ENCODE assay signal across 13 cellular contexts in the genomic region with DNA sequence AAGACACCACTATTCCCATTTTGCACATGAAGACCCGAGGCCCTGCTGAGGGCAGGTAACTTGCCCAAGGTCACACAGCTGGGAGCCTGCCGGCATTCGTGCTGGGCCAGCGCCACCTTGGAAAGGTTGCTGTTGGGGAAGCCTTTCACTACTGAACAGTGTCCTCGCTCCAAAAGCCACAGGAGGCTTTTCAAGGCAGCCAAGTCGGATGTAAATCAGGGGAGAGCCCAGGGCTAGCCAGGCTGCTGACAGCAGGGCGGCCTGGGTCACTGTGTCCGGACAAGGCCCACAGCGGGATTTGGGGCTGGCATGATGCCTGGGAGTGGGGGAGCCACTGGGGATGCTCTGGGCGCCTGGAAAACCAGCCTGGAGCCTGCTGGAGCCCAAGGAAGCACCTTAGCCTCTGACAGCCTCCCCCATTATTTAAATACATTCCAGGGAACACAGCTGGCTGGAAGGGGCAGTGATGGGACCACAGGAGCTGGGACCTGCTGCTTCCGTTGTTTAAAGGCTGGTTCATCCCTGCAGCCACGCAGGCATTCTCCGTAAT. TPM values are rescaled to one million over a fixed set of nuclear protein-coding genes. Genes with fewer than 3 reads are reported as not detected.
A peak's percentile ranks its signal among the peaks of the same experiment; 100 is the strongest.
DNase-seq lines count a peak whose midpoint lies in the region; TF ChIP-seq lines count a peak whose summit lies in the region.
"Had no signal": no experiment of that assay in that cellular context is flagged by ENCODE, and none has a peak within 500 bp of the region (broad histone marks: within the 10 kb centered on the region; RNA-seq: fewer than 3 reads in every experiment).

No MANE protein-coding gene starts in this region.

- no peak overlapping the region for H2BK15ac ChIP-seq in neuronal stem cell (ENCODE audit: low read length)

- no peak overlapping the region for H3K14ac ChIP-seq in neuronal stem cell (ENCODE audit: low read length)

- TF ChIP-seq EP300 in sigmoid colon (IDR thresholded peaks at IDR 0.05), result no peak

- H2BK12ac ChIP-seq in neuronal stem cell (ENCODE audit: low read length), result no peak overlapping the region

- no peak overlapping the region for H3K4ac ChIP-seq in neuronal stem cell (ENCODE audit: low read length)

- H3K23ac ChIP-seq in neuronal stem cell (ENCODE audit: low read depth, low read length, poor library complexity), result no peak overlapping the region

- no peak overlapping the region for H4K8ac ChIP-seq in neuronal stem cell (ENCODE audit: low read depth, low read length)

- H3K9me3 ChIP-seq in BLaER1 treated with 17β-estradiol and CSF1 and Interleukin-3, amounts not matched to agents 10 nM and 100 nM (replicated peaks in 1 of 11), result no peaks in the 10 kb centered on the region
- H3K9me3 ChIP-seq in NT2/D1 (ENCODE audit: insufficient read depth, low read length) (no peaks in the 10 kb centered on the region), neuronal stem cell (replicated peaks in 1 of 2; ENCODE audit: control insufficient read depth in 2 of 2, insufficient read depth in 1 of 2, low read depth in 1 of 2, low read length in 2 of 2) (no peaks in the 10 kb centered on the region), sigmoid colon (no peaks in the 10 kb centered on the region)

- no peak overlapping the region for H2BK5ac ChIP-seq in neuronal stem cell (ENCODE audit: low read length)

- peak overlapping the region; percentile 40 for H2AFZ ChIP-seq in neuronal stem cell (ENCODE audit: low read length)

- H4K20me1 ChIP-seq in BLaER1 treated with 17β-estradiol and CSF1 and Interleukin-3, amounts not matched to agents 10 nM and 100 nM, result peaks cover 0 to 91% (median 42%) of the 10 kb centered on the region in 11 experiments; a peak in 17 of 22 replicates

- H3K27ac ChIP-seq in BLaER1 treated with 17β-estradiol and CSF1 and Interleukin-3, amounts not matched to agents 10 nM and 100 nM, result peak overlapping the region in 7 of 11 experiments; percentile 80 to 91 (median 88); a peak in 14 of 22 replicates
- H3K27ac ChIP-seq in neuronal stem cell (replicated peaks; ENCODE audit: low read length) (no peak overlapping the region), sigmoid colon (no peak overlapping the region)

- peaks cover 13% of the 10 kb centered on the region for H3K79me1 ChIP-seq in neuronal stem cell (ENCODE audit: low read depth, low read length)

- no CpG with 5 or more reads among the region's 13 CpGs for WGBS in neuronal stem cell (ENCODE audit: extremely low coverage in 2 of 2, insufficient read length in 2 of 2, insufficient replicate concordance in 1 of 2), 2 donors
- WGBS in sigmoid colon, 2 donors, result 84 to 87% methylated on average over 13 of the region's 13 CpGs

- H3K36me3 ChIP-seq in BLaER1 treated with 17β-estradiol and CSF1 and Interleukin-3, amounts not matched to agents 10 nM and 100 nM, result peaks cover 18 to 70% (median 48%) of the 10 kb centered on the region in 11 experiments
- H3K36me3 ChIP-seq in NT2/D1 (ENCODE audit: insufficient read depth, insufficient read length, low read length) (peaks cover 66% of the 10 kb centered on the region), neuronal stem cell (replicated peaks in 1 of 2; ENCODE audit: control insufficient read depth in 2 of 2, insufficient read depth in 2 of 2, low read length in 2 of 2) (peaks cover 0 to 15% of the 10 kb centered on the region in 2 donors), sigmoid colon (no peaks in the 10 kb centered on the region)

- peak overlapping the region in 5 of 11 experiments; percentile 5 to 45 (median 36); a peak in 6 of 22 replicates for H3K9ac ChIP-seq in BLaER1 treated with 17β-estradiol and CSF1 and Interleukin-3, amounts not matched to agents 10 nM and 100 nM
- H3K9ac ChIP-seq in NT2/D1 (ENCODE audit: insufficient read length, low read depth) (peak overlapping the region; percentile 43), neuronal stem cell (ENCODE audit: low read depth, low read length, poor library complexity) (no peak overlapping the region)

- peaks cover 93% of the 10 kb centered on the region for H3K36me3 Mint-ChIP-seq in dendritic cell treated with granulocyte-macrophage colony-stimulating factor and Interleukin-4, amounts not matched to agents 40 ng/mL and 50 ng/mL, for 4 days (ENCODE audit: low read depth)

- no peaks in the 10 kb centered on the region for H3K27me3 Mint-ChIP-seq in dendritic cell treated with granulocyte-macrophage colony-stimulating factor and Interleukin-4, amounts not matched to agents 40 ng/mL and 50 ng/mL, for 4 days

- H3K4me1 Mint-ChIP-seq in dendritic cell treated with granulocyte-macrophage colony-stimulating factor and Interleukin-4, amounts not matched to agents 40 ng/mL and 50 ng/mL, for 4 days (ENCODE audit: low read depth), result peaks cover 98% of the 10 kb centered on the region

- no peak overlapping the region for H2BK120ac ChIP-seq in neuronal stem cell (ENCODE audit: low read depth, low read length)

- no peaks in the 10 kb centered on the region for H3K27me3 ChIP-seq in BLaER1 treated with 17β-estradiol and CSF1 and Interleukin-3, amounts not matched to agents 10 nM and 100 nM
- H3K27me3 ChIP-seq in NT2/D1 (ENCODE audit: insufficient read depth, insufficient read length) (no peaks in the 10 kb centered on the region), neuronal stem cell (ENCODE audit: control insufficient read depth in 3 of 3, insufficient read depth in 3 of 3, low read depth in 1 of 3, low read length in 3 of 3) (no peaks in the 10 kb centered on the region), sigmoid colon (no peaks in the 10 kb centered on the region)

- DNase-seq in NT2/D1 (ENCODE audit: low read depth, low spot score), result no peak
- no peak for DNase-seq in neuronal stem cell (ENCODE audit: low spot score)
- DNase-seq in epidermal melanocyte (ENCODE audit: insufficient read length, low spot score), result no peak
- no peak for DNase-seq in sigmoid colon
- no peak for DNase-seq in hippocampal formation (lab: John Stamatoyannopoulos, UW)
- DNase-seq in NCI-H1105 (lab: John Stamatoyannopoulos, UW), result no peak
- DNase-seq: AML-193, GF-D8, glutamatergic neuron, NCI-H1417 treated with DMSO at 0.1 percent for 48 hours had no signal

- intact Hi-C loops in dendritic cell treated with granulocyte-macrophage colony-stimulating factor and Interleukin-4, amounts not matched to agents 40 ng/mL and 50 ng/mL, for 4 days (cut with micrococcal nuclease), result no loop called here
- intact Hi-C loops in sigmoid colon (cut with DNase I), result no loop called here

- no peak overlapping the region for H3K4me3 Mint-ChIP-seq in dendritic cell treated with granulocyte-macrophage colony-stimulating factor and Interleukin-4, amounts not matched to agents 40 ng/mL and 50 ng/mL, for 4 days
- H3K4me3 Mint-ChIP-seq: T-helper 2 cell treated with Interferon-gamma antibody and Interleukin-4, amounts not matched to agents 5 μg/mL and 100 μg/mL, for 36 hours had no signal

- H3K4me2 ChIP-seq in BLaER1 treated with 17β-estradiol and CSF1 and Interleukin-3, amounts not matched to agents 10 nM and 100 nM, result peak overlapping the region in 6 of 11 experiments; percentile 7 to 96 (median 69); a peak in 11 of 22 replicates
- H3K4me2 ChIP-seq in neuronal stem cell (ENCODE audit: insufficient read depth, low read length, poor library complexity, severe bottlenecking), result peak overlapping the region; percentile 13

- H3K4me1 ChIP-seq in BLaER1 treated with 17β-estradiol and CSF1 and Interleukin-3, amounts not matched to agents 10 nM and 100 nM, result peaks cover 43 to 100% (median 88%) of the 10 kb centered on the region in 10 experiments
- H3K4me1 ChIP-seq in NT2/D1 (ENCODE audit: insufficient read depth, insufficient read length) (peaks cover 47% of the 10 kb centered on the region), neuronal stem cell (ENCODE audit: control insufficient read depth in 2 of 2, insufficient read depth in 1 of 2, low read depth in 1 of 2, low read length in 2 of 2) (peaks cover 16 to 20% of the 10 kb centered on the region in 2 donors), sigmoid colon (peaks cover 0 to 14% (median 0%) of the 10 kb centered on the region in 4 donors)

- no peak overlapping the region for H3K4me3 ChIP-seq in BLaER1 treated with 17β-estradiol and CSF1 and Interleukin-3, amounts not matched to agents 10 nM and 100 nM
- H3K4me3 ChIP-seq in NT2/D1 (ENCODE audit: insufficient read length, low read depth) (no peak overlapping the region), neuronal stem cell (ENCODE audit: low read length in 2 of 2) (no peak overlapping the region), sigmoid colon (no peak overlapping the region)

- H3K18ac ChIP-seq in neuronal stem cell (ENCODE audit: low read length), result peak overlapping the region; percentile 52

- no peaks in the 10 kb centered on the region for H3K9me3 Mint-ChIP-seq in dendritic cell treated with granulocyte-macrophage colony-stimulating factor and Interleukin-4, amounts not matched to agents 40 ng/mL and 50 ng/mL, for 4 days
- H3K9me3 Mint-ChIP-seq: T-helper 2 cell treated with Interferon-gamma antibody and Interleukin-4, amounts not matched to agents 5 μg/mL and 100 μg/mL, for 36 hours had no signal

- TF ChIP-seq CTCF in sigmoid colon (IDR thresholded peaks at IDR 0.05), result no peak

- H3K27ac Mint-ChIP-seq in dendritic cell treated with granulocyte-macrophage colony-stimulating factor and Interleukin-4, amounts not matched to agents 40 ng/mL and 50 ng/mL, for 4 days, result peak overlapping the region; percentile 88
- H3K27ac Mint-ChIP-seq: T-helper 2 cell treated with Interferon-gamma antibody and Interleukin-4, amounts not matched to agents 5 μg/mL and 100 μg/mL, for 36 hours had no signal

- H4K91ac ChIP-seq in neuronal stem cell (ENCODE audit: low read depth, low read length, poor library complexity), result no peak overlapping the region

- peak overlapping the region; percentile 71 for H2AK5ac ChIP-seq in neuronal stem cell (ENCODE audit: low read depth, low read length)

- TF ChIP-seq POLR2A in sigmoid colon (IDR thresholded peaks at IDR 0.05), result no peak

RNA-seq across cellular contexts. Expression of a gene that starts 10.5 kb away (rescaled TPM):
- 27.6 TPM for polyA plus RNA-seq in neuronal stem cell (2013, experiment 1 of 2)
- polyA plus RNA-seq in neuronal stem cell (2013, experiment 2 of 2), result 30.3 TPM
- total RNA-seq in sigmoid colon, result 10 to 100 TPM in 1 of 4 donors, 1 to 10 TPM in 3; 6.4 to 19.1 (median 9.1) TPM
- polyA plus RNA-seq in sigmoid colon, result 1 to 10 TPM; 2.3 to 8.4 (median 2.4) TPM

Comparison
In these comparisons a context has a peak if more than half of its experiments do, and no peak if none do; other contexts are left out.
1. H3K27ac ChIP-seq: peak in BLaER1 treated with 17β-estradiol and CSF1 and Interleukin-3, amounts not matched to agents 10 nM and 100 nM (7 of 11); none in neuronal stem cell (single experiment) and sigmoid colon (0 of 4).